Comparison of ENCODE assay signal across 15 cellular contexts in the genomic region with DNA sequence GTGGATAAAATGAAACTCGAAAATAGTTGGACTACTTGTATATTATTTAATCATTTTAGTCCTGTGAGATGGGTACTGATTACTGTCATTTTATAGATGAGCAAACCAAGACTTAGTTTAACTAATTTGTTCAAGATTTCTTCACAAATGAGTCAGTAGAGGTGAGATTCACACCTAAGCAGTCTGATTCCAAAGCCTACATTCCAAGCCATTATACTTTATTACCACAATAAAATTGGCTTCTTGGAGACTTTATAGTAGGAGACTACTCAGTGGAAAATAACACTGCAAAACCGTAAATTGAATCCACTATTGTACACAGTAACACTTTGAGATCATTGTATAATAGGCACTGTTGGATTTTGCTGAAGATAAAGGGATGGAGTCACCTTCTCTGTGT. TPM values are rescaled to one million over a fixed set of nuclear protein-coding genes. Genes with fewer than 3 reads are reported as not detected.
A peak's percentile ranks its signal among the peaks of the same experiment; 100 is the strongest.
DNase-seq lines count a peak whose midpoint lies in the region; ATAC-seq lines count a peak whose summit lies in the region.
"Had no signal": no experiment of that assay in that cellular context is flagged by ENCODE, and none has a peak within 500 bp of the region (broad histone marks: within the 10 kb centered on the region; RNA-seq: fewer than 3 reads in every experiment).

No MANE protein-coding gene starts in this region.

- no peaks in the 10 kb centered on the region for H3K36me3 Mint-ChIP-seq in activated T-cell treated with anti-CD3 and anti-CD28 coated beads, Interleukin-2, amount 50 U/mL, for 4 hours (ENCODE audit: insufficient read depth)
- no peaks in the 10 kb centered on the region for H3K36me3 Mint-ChIP-seq in T-cell
- peaks cover 26 to 46% of the 10 kb centered on the region in 2 donors for H3K36me3 Mint-ChIP-seq in stimulated activated naive B cell treated with anti-CD40 and anti-IgM and Interleukin-4, amounts not matched to agents 10 μg/mL and 1 μg/mL and 100 μg/mL, for 72 hours

- ATAC-seq in activated T-cell treated with anti-CD3 and anti-CD28 coated beads, Interleukin-2, amount 50 U/mL, for 4 hours, result no peak
- ATAC-seq in T-cell (replicated peaks in 1 of 4), result no peak
- no peak for ATAC-seq in stimulated activated naive B cell treated with anti-CD40 and anti-IgM and Interleukin-4, amounts not matched to agents 10 μg/mL and 1 μg/mL and 100 μg/mL, for 72 hours (replicated peaks)
- ATAC-seq: right cardiac atrium had no signal

- POLR2A ChIA-PET in T-cell (lab: Charles Lee), result no interaction called here

- no peaks in the 10 kb centered on the region for H3K9me3 ChIP-seq in endocrine pancreas (ENCODE audit: control insufficient read depth, low read length)
- H3K9me3 ChIP-seq in HAP-1, result no peaks in the 10 kb centered on the region
- H3K9me3 ChIP-seq: vagina had no signal

- H3K36me3 ChIP-seq in endocrine pancreas (ENCODE audit: control insufficient read depth, insufficient read depth, low read length), result no peaks in the 10 kb centered on the region
- H3K36me3 ChIP-seq in HAP-1 (replicated peaks), result no peaks in the 10 kb centered on the region; the same call in 1 of the 2 replicates
- H3K36me3 ChIP-seq: vagina had no signal

- H3K4me1 ChIP-seq in endocrine pancreas (ENCODE audit: control insufficient read depth, insufficient read depth, low read length) (peaks cover 18% of the 10 kb centered on the region), HAP-1 (peaks cover 33% of the 10 kb centered on the region)

- no peaks in the 10 kb centered on the region for H3K27me3 ChIP-seq in endocrine pancreas (ENCODE audit: control insufficient read depth, insufficient read depth, low read length)
- H3K27me3 ChIP-seq in HAP-1 (ENCODE audit: low read depth), result no peaks in the 10 kb centered on the region
- H3K27me3 ChIP-seq: vagina had no signal

- peak overlapping the region; percentile 98 for H3K4me3 Mint-ChIP-seq in activated T-cell treated with anti-CD3 and anti-CD28 coated beads, Interleukin-2, amount 50 U/mL, for 4 hours
- H3K4me3 Mint-ChIP-seq in T-cell, result peak overlapping the region; percentile 94 to 99 (median 98)
- peak overlapping the region; percentile 98 to 99 for H3K4me3 Mint-ChIP-seq in stimulated activated naive B cell treated with anti-CD40 and anti-IgM and Interleukin-4, amounts not matched to agents 10 μg/mL and 1 μg/mL and 100 μg/mL, for 72 hours

- no peaks in the 10 kb centered on the region for H3K27me3 Mint-ChIP-seq in activated T-cell treated with anti-CD3 and anti-CD28 coated beads, Interleukin-2, amount 50 U/mL, for 4 hours (ENCODE audit: low read depth)
- no peaks in the 10 kb centered on the region for H3K27me3 Mint-ChIP-seq in T-cell
- no peaks in the 10 kb centered on the region for H3K27me3 Mint-ChIP-seq in stimulated activated naive B cell treated with anti-CD40 and anti-IgM and Interleukin-4, amounts not matched to agents 10 μg/mL and 1 μg/mL and 100 μg/mL, for 72 hours

- no peak overlapping the region for H3K9ac ChIP-seq in endocrine pancreas (ENCODE audit: control insufficient read depth, insufficient read depth, low read length)

- peaks cover 7% of the 10 kb centered on the region for H3K9me3 Mint-ChIP-seq in activated T-cell treated with anti-CD3 and anti-CD28 coated beads, Interleukin-2, amount 50 U/mL, for 4 hours
- H3K9me3 Mint-ChIP-seq in T-cell, result no peaks in the 10 kb centered on the region
- H3K9me3 Mint-ChIP-seq in stimulated activated naive B cell treated with anti-CD40 and anti-IgM and Interleukin-4, amounts not matched to agents 10 μg/mL and 1 μg/mL and 100 μg/mL, for 72 hours, result peaks cover 4% of the 10 kb centered on the region in 2 donors

- H3K4me1 Mint-ChIP-seq in activated T-cell treated with anti-CD3 and anti-CD28 coated beads, Interleukin-2, amount 50 U/mL, for 4 hours (ENCODE audit: low read depth), result peaks cover 79% of the 10 kb centered on the region
- peaks cover 81 to 83% (median 81%) of the 10 kb centered on the region in 3 donors for H3K4me1 Mint-ChIP-seq in T-cell
- peaks cover 35 to 74% of the 10 kb centered on the region in 2 donors for H3K4me1 Mint-ChIP-seq in stimulated activated naive B cell treated with anti-CD40 and anti-IgM and Interleukin-4, amounts not matched to agents 10 μg/mL and 1 μg/mL and 100 μg/mL, for 72 hours

- in situ Hi-C loops in HAP-1 (cut with MboI; ENCODE audit: low sequenced_read_pairs), result no loop called here

- H3K4me3 ChIP-seq in endocrine pancreas (ENCODE audit: control insufficient read depth, insufficient read depth, low read length) (peak overlapping the region; percentile 94), HAP-1 (no peak overlapping the region)

- peak overlapping the region; percentile 92 for H3K27ac Mint-ChIP-seq in T-cell
- H3K27ac Mint-ChIP-seq in stimulated activated naive B cell treated with anti-CD40 and anti-IgM and Interleukin-4, amounts not matched to agents 10 μg/mL and 1 μg/mL and 100 μg/mL, for 72 hours, result no peak overlapping the region

- no peak for DNase-seq in activated T-cell treated with anti-CD3 and anti-CD28 coated beads, Interleukin-2, amount 50 U/mL, for 4 hours
- DNase-seq in activated T-cell treated with anti-CD3 and anti-CD28 coated beads, Interleukin-2, amount 50 U/mL, for 1 hour, result no peak
- DNase-seq in T-cell, result no peak
- DNase-seq in stimulated activated naive B cell treated with anti-CD40 and anti-IgM and Interleukin-4, amounts not matched to agents 10 μg/mL and 1 μg/mL and 100 μg/mL, for 72 hours, result no peak
- no peak for DNase-seq in HAP-1 (ENCODE audit: low spot score in 2 of 2)
- no peak for DNase-seq in GM19240 (ENCODE audit: insufficient read length, low spot score)
- no peak for DNase-seq in T1000 (lab: John Stamatoyannopoulos, UW)
- DNase-seq: activated effector memory CD4-positive, alpha-beta T cell treated with Interleukin-2 at 50 U/mL for 16 hours; DMS153; hypothalamus; NCI-H1105; right cardiac atrium; stimulated activated CD4-positive, alpha-beta T cell treated with anti-CD3 and anti-CD28 coated beads, Interleukin-2, amount 100 ng/mL, for 48 hours had no signal

- CTCF ChIA-PET in T-cell (lab: Charles Lee), result no interaction called here

RNA-seq across cellular contexts. Expression of a gene that starts 2.2 kb away (rescaled TPM):
- 10 to 100 TPM; 22.3 to 27.1 (median 24.8) TPM for total RNA-seq in activated T-cell treated with anti-CD3 and anti-CD28 coated beads, Interleukin-2, amount 50 U/mL, for 4 hours
- total RNA-seq in T-cell, result 10 to 100 TPM; 19.7 to 35.8 (median 28.0) TPM

RNA-seq across cellular contexts. Expression of a gene that starts 2.5 kb away (rescaled TPM):
- 1 to 10 TPM; 5.5 to 7.8 (median 6.3) TPM for total RNA-seq in activated T-cell treated with anti-CD3 and anti-CD28 coated beads, Interleukin-2, amount 50 U/mL, for 4 hours
- 10 to 100 TPM in 3 of 5 donors, 1 to 10 TPM in 2; 3.6 to 13.0 (median 10.6) TPM for total RNA-seq in T-cell
